ENCODE assay signal across 28 cellular contexts in the genomic region with DNA sequence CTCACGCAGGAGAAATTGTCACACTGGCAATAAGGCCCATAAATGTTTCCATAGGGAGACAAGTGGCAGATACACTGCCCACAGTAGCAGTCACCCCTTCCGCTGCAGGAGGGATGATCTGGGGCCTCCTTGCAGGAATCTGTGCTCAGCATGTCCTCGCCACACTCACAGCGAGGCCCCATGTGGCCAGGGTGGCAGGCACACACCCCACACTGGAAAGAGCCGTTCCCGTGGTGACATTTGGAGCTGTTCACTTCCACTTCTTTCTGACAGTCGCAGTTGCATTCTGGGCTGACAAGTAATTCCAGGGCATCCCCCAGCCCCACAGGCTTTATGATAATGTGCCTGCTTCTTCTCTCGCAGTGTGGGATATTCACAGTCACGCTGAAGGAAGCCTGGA.
"Had no signal": no experiment of that assay in that cellular context is flagged by ENCODE, and none has a peak within 500 bp of the region (broad histone marks: within the 10 kb centered on the region; RNA-seq: fewer than 3 reads in every experiment).

No MANE protein-coding gene starts in this region.

- H3K9me3 Mint-ChIP-seq: immature natural killer cell; natural killer cell treated with Interleukin-12 subunit alpha and Interleukin-12 subunit beta and Interleukin-15 and Interleukin-18, amount 100 ng/mL, for 72 hours; T-helper 2 cell treated with Interferon-gamma antibody and Interleukin-4, amounts not matched to agents 5 μg/mL and 100 μg/mL, for 36 hours had no signal

- H3K4me1 Mint-ChIP-seq: activated CD4-positive, alpha-beta T cell treated with anti-CD3 and anti-CD28 coated beads for 36 hours; immature natural killer cell had no signal

- H3K9ac ChIP-seq: parathyroid adenoma had no signal

- ATAC-seq: activated CD4-positive, alpha-beta T cell treated with anti-CD3 and anti-CD28 coated beads for 36 hours; left colon; mucosa of descending colon; natural killer cell treated with Interleukin-12 subunit alpha and Interleukin-12 subunit beta and Interleukin-15 and Interleukin-18, amount 100 ng/mL, for 72 hours had no signal

- DNase-seq: activated CD4-positive, alpha-beta T cell treated with anti-CD3 and anti-CD28 coated beads for 36 hours; activated CD4-positive, CD25-positive, alpha-beta regulatory T cell; activated effector memory CD4-positive, alpha-beta T cell treated with Interleukin-2 at 50 U/mL for 16 hours; activated naive CD4-positive, alpha-beta T cell treated with Interleukin-2 at 50 U/mL for 16 hours; adrenal gland; dorsolateral prefrontal cortex; effector memory CD4-positive, alpha-beta T cell; erythroblast; head of caudate nucleus; hypothalamus; immature natural killer cell; kidney; left colon; mucosa of descending colon; nucleus accumbens; stimulated activated CD4-positive, alpha-beta T cell treated with anti-CD3 and anti-CD28 coated beads, Interleukin-2, amount 100 ng/mL, for 48 hours; stimulated activated naive CD4-positive, alpha-beta T cell treated with Interleukin-2 at 50 U/mL for 16 hours; T-helper 1 cell; testis; transverse colon had no signal

- H3K27ac ChIP-seq: adrenal gland, ascending aorta, coronary artery, dorsolateral prefrontal cortex, parathyroid adenoma, right atrium auricular region, testis, transverse colon had no signal

- H3K4me1 ChIP-seq: adrenal gland, ascending aorta, parathyroid adenoma, testis had no signal

- H3K79me2 ChIP-seq: parathyroid adenoma had no signal

- H3K27me3 Mint-ChIP-seq: activated CD4-positive, alpha-beta T cell treated with anti-CD3 and anti-CD28 coated beads for 36 hours; brain had no signal

- H2AFZ ChIP-seq: parathyroid adenoma had no signal

- H3K27me3 ChIP-seq: adrenal gland, ascending aorta, right atrium auricular region, testis, transverse colon had no signal

- H3K27ac Mint-ChIP-seq: activated CD4-positive, alpha-beta T cell treated with anti-CD3 and anti-CD28 coated beads for 36 hours; activated naive CD8-positive, alpha-beta T cell; immature natural killer cell; natural killer cell treated with Interleukin-12 subunit alpha and Interleukin-12 subunit beta and Interleukin-15 and Interleukin-18, amount 100 ng/mL, for 72 hours; T-helper 2 cell treated with Interferon-gamma antibody and Interleukin-4, amounts not matched to agents 5 μg/mL and 100 μg/mL, for 36 hours had no signal

- H3K4me3 Mint-ChIP-seq: activated CD4-positive, alpha-beta T cell treated with anti-CD3 and anti-CD28 coated beads for 36 hours; activated naive CD8-positive, alpha-beta T cell; brain; immature natural killer cell; natural killer cell treated with Interleukin-12 subunit alpha and Interleukin-12 subunit beta and Interleukin-15 and Interleukin-18, amount 100 ng/mL, for 72 hours; T-helper 2 cell treated with Interferon-gamma antibody and Interleukin-4, amounts not matched to agents 5 μg/mL and 100 μg/mL, for 36 hours had no signal

- H3K36me3 ChIP-seq: adrenal gland, ascending aorta, right atrium auricular region, transverse colon had no signal

- H3K9me3 ChIP-seq: adrenal gland, ascending aorta, mucosa of descending colon, right atrium auricular region, testis, transverse colon had no signal

- H3K4me3 ChIP-seq: adrenal gland, ascending aorta, coronary artery, dorsolateral prefrontal cortex, mucosa of descending colon, right atrium auricular region, testis, transverse colon had no signal

- H3K36me3 Mint-ChIP-seq: activated naive CD8-positive, alpha-beta T cell; brain; immature natural killer cell; natural killer cell treated with Interleukin-12 subunit alpha and Interleukin-12 subunit beta and Interleukin-15 and Interleukin-18, amount 100 ng/mL, for 72 hours had no signal
